Comparison of ENCODE assay signal across 8 cellular contexts in the genomic region with DNA sequence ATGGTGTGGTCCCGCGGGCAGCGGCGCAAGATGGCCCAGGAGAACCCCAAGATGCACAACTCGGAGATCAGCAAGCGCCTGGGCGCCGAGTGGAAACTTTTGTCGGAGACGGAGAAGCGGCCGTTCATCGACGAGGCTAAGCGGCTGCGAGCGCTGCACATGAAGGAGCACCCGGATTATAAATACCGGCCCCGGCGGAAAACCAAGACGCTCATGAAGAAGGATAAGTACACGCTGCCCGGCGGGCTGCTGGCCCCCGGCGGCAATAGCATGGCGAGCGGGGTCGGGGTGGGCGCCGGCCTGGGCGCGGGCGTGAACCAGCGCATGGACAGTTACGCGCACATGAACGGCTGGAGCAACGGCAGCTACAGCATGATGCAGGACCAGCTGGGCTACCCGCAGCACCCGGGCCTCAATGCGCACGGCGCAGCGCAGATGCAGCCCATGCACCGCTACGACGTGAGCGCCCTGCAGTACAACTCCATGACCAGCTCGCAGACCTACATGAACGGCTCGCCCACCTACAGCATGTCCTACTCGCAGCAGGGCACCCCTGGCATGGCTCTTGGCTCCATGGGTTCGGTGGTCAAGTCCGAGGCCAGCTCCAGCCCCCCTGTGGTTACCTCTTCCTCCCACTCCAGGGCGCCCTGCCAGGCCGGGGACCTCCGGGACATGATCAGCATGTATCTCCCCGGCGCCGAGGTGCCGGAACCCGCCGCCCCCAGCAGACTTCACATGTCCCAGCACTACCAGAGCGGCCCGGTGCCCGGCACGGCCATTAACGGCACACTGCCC. TPM values are rescaled to one million over a fixed set of nuclear protein-coding genes. Genes with fewer than 3 reads are reported as not detected.
DNase-seq lines count a peak whose midpoint lies in the region; ATAC-seq, FAIRE-seq and TF ChIP-seq lines count a peak whose summit lies in the region.

No MANE protein-coding gene starts in this region.

- no peak overlapping the region for H2AFZ ChIP-seq in GM12878 (ENCODE audit: control insufficient read depth, low read depth, low read length)

- FAIRE-seq in GM12878 (lab: Jason Lieb, UNC), result no peak
- FAIRE-seq in kidney (lab: Jason Lieb, UNC), result no peak

- RAD21 ChIA-PET in GM12878 (lab: Charles Lee; ENCODE audit: unreplicated experiment), result no interaction called here

- SMC1A ChIA-PET in GM12878 (lab: Charles Lee; ENCODE audit: uncharacterized antibody, unreplicated experiment), result no interaction called here

- DNase-seq in A673 (ENCODE audit: low spot score) (peak; percentile 81), NCI-H128 (lab: John Stamatoyannopoulos, UW; ENCODE audit: unreplicated experiment) (peak; percentile 37), GM12878 (ENCODE audit: low read depth, low spot score) (no peak), mucosa of descending colon (no peak), kidney (no peak)

- ATAC-seq in GM12878, result peak; percentile 28; the same call in 2 of the 3 replicates
- ATAC-seq in mucosa of descending colon, result peak; percentile 57
- ATAC-seq in GM21576 (IDR thresholded peaks at IDR 0.05; ENCODE audit: unreplicated experiment), result no peak
- no peak for ATAC-seq in HG02763 (IDR thresholded peaks at IDR 0.05; ENCODE audit: unreplicated experiment)
- no peak for ATAC-seq in GM21737 (IDR thresholded peaks at IDR 0.05; ENCODE audit: unreplicated experiment)

- no peaks in the 10 kb centered on the region for H3K27me3 ChIP-seq in A673 (replicated peaks; ENCODE audit: insufficient read depth, low read depth, low read length, poor library complexity)
- peaks cover 7 to 32% of the 10 kb centered on the region in 2 experiments for H3K27me3 ChIP-seq in GM12878 (replicated peaks in 1 of 2; ENCODE audit: control insufficient read depth in 2 of 2, insufficient read depth in 2 of 2, low read length in 1 of 2)

- CTCF ChIA-PET in A673 (lab: Charles Lee) (interaction anchor here (0.8 kb wide), 1 partner anchor 12 kb away, joined by 3 read pairs; no protein-coding TSS in a partner anchor), GM12878 (lab: Yijun Ruan, JAX) (interaction anchor here (2.1 kb wide), 1 partner anchor 11 kb away, joined by 12 read pairs; no protein-coding TSS in a partner anchor)

- intact Hi-C loops in A673 (cut with micrococcal nuclease; ENCODE audit: unreplicated experiment) (loop anchor here (5.0 to 10.0 kb wide), 2 partner anchors 180 to 652 kb away; no protein-coding TSS in a partner anchor), GM12878 (cut with micrococcal nuclease; ENCODE audit: unreplicated experiment) (no loop called here), mucosa of descending colon (cut with DNase I, micrococcal nuclease) (loop anchor here (10.0 kb wide), 2 partner anchors 542 to 552 kb away; no protein-coding TSS in a partner anchor), kidney (cut with DNase I) (no loop called here)

- peaks cover 48% of the 10 kb centered on the region for H3K4me1 ChIP-seq in A673 (ENCODE audit: insufficient read depth, low read length, poor library complexity, severe bottlenecking)
- H3K4me1 ChIP-seq in GM12878 (ENCODE audit: control insufficient read depth, insufficient read depth, low read length), result no peaks in the 10 kb centered on the region
- peaks cover 13% of the 10 kb centered on the region for H3K4me1 ChIP-seq in mucosa of descending colon (ENCODE audit: low read depth)
- H3K4me1 ChIP-seq in kidney (ENCODE audit: control insufficient read depth in 1 of 2, insufficient read depth in 1 of 2, low read depth in 1 of 2, low read length in 2 of 2), result peaks cover 0 to 7% of the 10 kb centered on the region in 2 donors

- peaks cover 6% of the 10 kb centered on the region for H3K36me3 ChIP-seq in A673 (ENCODE audit: insufficient read depth, low read length, poor library complexity, severe bottlenecking)
- H3K36me3 ChIP-seq in GM12878 (ENCODE audit: control insufficient read depth in 2 of 2, insufficient read depth in 2 of 2, low read length in 1 of 2), result no peaks in the 10 kb centered on the region
- no peaks in the 10 kb centered on the region for H3K36me3 ChIP-seq in mucosa of descending colon (ENCODE audit: low read depth)
- H3K36me3 ChIP-seq in kidney (ENCODE audit: control insufficient read depth in 1 of 2, insufficient read depth in 2 of 2, low read length in 2 of 2), result no peaks in the 10 kb centered on the region

- TF ChIP-seq POLR2A in GM12878 (IDR thresholded peaks at IDR 0.05; ENCODE audit: low read depth, low read length), result no peak

- BruUV-seq in A673 (replicated peaks; lab: Mats Ljungman, UMichigan) (no TSS peak), GM12878 (replicated peaks; lab: Mats Ljungman, UMichigan) (no TSS peak)

- H3K4me3 ChIP-seq in A673 (ENCODE audit: low read depth, low read length, poor library complexity, severe bottlenecking) (peak overlapping the region; percentile 78), GM12878 (no peak overlapping the region; the same call in 1 of the 2 replicates), mucosa of descending colon (no peak overlapping the region), kidney (ENCODE audit: low read length in 2 of 2) (no peak overlapping the region)

- H3K9ac ChIP-seq in GM12878 (ENCODE audit: control insufficient read depth, insufficient read depth, low read length), result no peak overlapping the region
- no peak overlapping the region for H3K9ac ChIP-seq in kidney (ENCODE audit: low read length in 2 of 2)

- no peak for TF ChIP-seq RAD21 in GM12878 (IDR thresholded peaks at IDR 0.05; ENCODE audit: insufficient read depth, low read depth, low read length)

- POLR2A ChIA-PET in A673 (lab: Charles Lee; ENCODE audit: low non-redundant PET), result interaction anchor here (0.6 kb wide), 1 partner anchor 12 kb away, joined by 23 read pairs; no protein-coding TSS in a partner anchor
- POLR2A ChIA-PET in GM12878 (lab: Charles Lee), result no interaction called here

- WGBS in GM12878 (ENCODE audit: insufficient coverage, insufficient replicate concordance, low lambda C conversion rate, missing lambda C conversion rate), result 52% methylated on average over 70 of the region's 70 CpGs

- TF ChIP-seq CTCF in A673 (conservative IDR thresholded peaks at IDR 0.05; ENCODE audit: low read depth, low read length) (no peak), GM12878 (IDR thresholded peaks at IDR 0.05 in 2 of 3, conservative IDR thresholded peaks at IDR 0.05 in 1 of 3; ENCODE audit: control insufficient read depth in 2 of 3, extremely low read depth in 1 of 3, insufficient read depth in 1 of 3, low read depth in 3 of 3, low read length in 3 of 3) (no peak), mucosa of descending colon (IDR thresholded peaks at IDR 0.05) (no peak), kidney (IDR thresholded peaks at IDR 0.05; ENCODE audit: borderline replicate concordance, extremely low read depth, insufficient read depth) (no peak)

- TF ChIP-seq EP300 in GM12878 (IDR thresholded peaks at IDR 0.05; ENCODE audit: borderline replicate concordance in 1 of 2, control insufficient read depth in 1 of 2, low read depth in 2 of 2, low read length in 2 of 2), result no peak

- in situ Hi-C loops in GM12878 (cut with MboI), result no loop called here

- H3K9me3 ChIP-seq in A673 (ENCODE audit: low read depth, low read length, poor library complexity, severe bottlenecking) (no peaks in the 10 kb centered on the region), GM12878 (replicated peaks; ENCODE audit: control insufficient read depth, insufficient read depth, low read length) (no peaks in the 10 kb centered on the region; the same call in 2 of the 3 replicates), mucosa of descending colon (no peaks in the 10 kb centered on the region), kidney (ENCODE audit: control insufficient read depth in 1 of 2, low read length in 2 of 2) (no peaks in the 10 kb centered on the region)

- peak overlapping the region; percentile 86 for H3K27ac ChIP-seq in A673 (ENCODE audit: low read depth, low read length, poor library complexity, severe bottlenecking)
- no peak overlapping the region for H3K27ac ChIP-seq in GM12878 (ENCODE audit: control insufficient read depth, insufficient read depth)
- no peak overlapping the region for H3K27ac ChIP-seq in kidney (ENCODE audit: low read depth in 2 of 2, low read length in 2 of 2)

- no peak overlapping the region for H3K4me2 ChIP-seq in GM12878 (ENCODE audit: control insufficient read depth, insufficient read depth)

- H3K79me2 ChIP-seq in GM12878 (ENCODE audit: control insufficient read depth, insufficient read depth, low read length), result no peaks in the 10 kb centered on the region

- no peaks in the 10 kb centered on the region for H4K20me1 ChIP-seq in GM12878 (ENCODE audit: control insufficient read depth, insufficient read depth)

TF ChIP-seq in GM12878, 131 proteins besides CTCF, POLR2A, EP300 and RAD21 (continues in another document):
- peak; percentile 96 for TF ChIP-seq SUZ12 (IDR thresholded peaks at IDR 0.05; ENCODE audit: unreplicated experiment)

RNA-seq across cellular contexts. Expression of a gene that starts 1.0 kb away (rescaled TPM):
- 62.0 and 64.3 TPM in 2 replicates for total RNA-seq in A673 (2021)
- total RNA-seq in GM12878 (2013; cell fraction: nucleolus; rRNA removed), result 0.37 TPM in 1 of 2 replicates, not detected in the other
- not detected in 2 replicates for total RNA-seq in GM12878 (2014; rRNA removed)
- not detected in 2 replicates for total RNA-seq in GM12878 (2014; rRNA removed; fragmentation: Illumina TruSeq; extraction: Trizol)
- 0.08 and 0.13 TPM in 2 replicates for total RNA-seq in GM12878 (2021)
- polyA plus RNA-seq in GM12878 (2011; ENCODE audit: low read depth), result not detected
- 0.06 TPM in 1 of 2 replicates, not detected in the other for polyA plus RNA-seq in GM12878 (2011; rRNA removed)
- 0.05 TPM in 1 of 2 replicates, not detected in the other for polyA plus RNA-seq in GM12878 (2011; cell fraction: cytosol; rRNA removed)
- 0.04 and 0.10 TPM in 2 replicates for polyA plus RNA-seq in GM12878 (2011; cell fraction: nucleus; rRNA removed)
- not detected in 2 replicates for polyA plus RNA-seq in GM12878 (2012)
- not detected in 2 replicates for polyA plus RNA-seq in GM12878 (2014; fragmentation: Illumina TruSeq; extraction: Trizol)
- not detected for polyA plus RNA-seq in GM12878 (2014; fragmentation: Nextera tagmentation; extraction: Ambion mirVana)
- 0.10 TPM in 1 of 2 replicates, not detected in the other for polyA plus RNA-seq in GM12878 (2014; rRNA removed)
- polyA plus RNA-seq in GM12878 (2016; fragmentation: Nextera tagmentation; extraction: Ambion mirVana), result under 1 TPM; 0.06 to 0.07 TPM
- polyA minus RNA-seq in GM12878 (2011; rRNA and poly(A)+ RNA removed), result not detected in 2 replicates
- polyA minus RNA-seq in GM12878 (2011; cell fraction: cytosol; rRNA and poly(A)+ RNA removed), result not detected in 2 replicates
- polyA minus RNA-seq in GM12878 (2011; cell fraction: nucleus; rRNA and poly(A)+ RNA removed), result not detected in 2 replicates
- 1 to 10 TPM in 1 of 3 donors, under 1 TPM in 1, not detected in 1; 0.19 to 5.7 TPM for total RNA-seq in mucosa of descending colon
- total RNA-seq in kidney, result 0.13 TPM
- not detected for polyA plus RNA-seq in kidney (ENCODE audit: insufficient read depth, low read depth, low replicate concordance)

Comparison
In these comparisons a context has a peak if more than half of its experiments do, and no peak if none do; other contexts are left out.
1. DNase-seq: peak in A673 (single experiment) and NCI-H128 (single experiment); none in GM12878 (single experiment), mucosa of descending colon (0 of 3) and kidney (single experiment).
2. ATAC-seq: peak in GM12878 (single experiment) and mucosa of descending colon (single experiment); none in GM21576 (single experiment), HG02763 (single experiment) and GM21737 (single experiment).
3. intact Hi-C loops: an anchor here in A673 (5.0 to 10.0 kb wide) and mucosa of descending colon (10.0 kb wide); none called in GM12878 and kidney.